Comparison of ENCODE assay signal across 32 cellular contexts in genomic region chr4:19532120-19532848, GRCh38.
DNase-seq lines count a peak whose midpoint lies in the region; TF ChIP-seq lines count a peak whose summit lies in the region.
"Had no signal": no experiment of that assay in that cellular context is flagged by ENCODE, and none has a peak within 500 bp of the region (broad histone marks: within the 10 kb centered on the region; RNA-seq: fewer than 3 reads in every experiment).

No MANE protein-coding gene starts in this region.

- no peak overlapping the region for H3K18ac ChIP-seq in neuronal stem cell (ENCODE audit: low read length)

- WGBS in neuronal stem cell (ENCODE audit: extremely low coverage in 2 of 2, insufficient read length in 2 of 2, insufficient replicate concordance in 1 of 2), 2 donors = no CpG with 5 or more reads among the region's 4 CpGs

- H3K9me3 ChIP-seq in adipocyte (ENCODE audit: control insufficient read depth, low read length) (no peaks in the 10 kb centered on the region), neuronal stem cell (replicated peaks in 1 of 2; ENCODE audit: control insufficient read depth in 2 of 2, insufficient read depth in 1 of 2, low read depth in 1 of 2, low read length in 2 of 2) (no peaks in the 10 kb centered on the region), Caco-2 (no peaks in the 10 kb centered on the region)
- H3K9me3 ChIP-seq: BLaER1, esophagus muscularis mucosa, HAP-1, SJCRH30, tibial artery had no signal

- no peak overlapping the region for H3K27ac ChIP-seq in neuronal stem cell (replicated peaks; ENCODE audit: low read length)
- H3K27ac ChIP-seq: BLaER1, esophagus muscularis mucosa, parathyroid adenoma, SJCRH30, tibial artery, WERI-Rb-1 had no signal

- no peak overlapping the region for H2BK5ac ChIP-seq in neuronal stem cell (ENCODE audit: low read length)

- no peak for TF ChIP-seq CTCF in Caco-2 (IDR thresholded peaks at IDR 0.05; ENCODE audit: insufficient read depth in 1 of 2, low read depth in 1 of 2, low read length in 1 of 2, severe bottlenecking in 1 of 2, unreplicated experiment in 1 of 2)

- H2AK5ac ChIP-seq in neuronal stem cell (ENCODE audit: low read depth, low read length) = no peak overlapping the region

- BruUV-seq in Caco-2 (replicated peaks; lab: Mats Ljungman, UMichigan) = no TSS peak

- H3K9ac ChIP-seq in adipocyte (ENCODE audit: low read length) = no peak overlapping the region
- no peak overlapping the region for H3K9ac ChIP-seq in neuronal stem cell (ENCODE audit: low read depth, low read length, poor library complexity)
- H3K9ac ChIP-seq: BLaER1, parathyroid adenoma had no signal

- DNase-seq in GM03348 (ENCODE audit: low spot score) = peak; percentile 14
- DNase-seq in adipocyte (ENCODE audit: low read depth) = peak; percentile 62
- peak; percentile 42 for DNase-seq in fibroblast of gingiva (ENCODE audit: low read depth)
- DNase-seq in neuronal stem cell (ENCODE audit: low spot score) = peak; percentile 12
- DNase-seq in COR-L47 (lab: John Stamatoyannopoulos, UW) = no peak
- no peak for DNase-seq in NCI-H187 treated with DMSO at 0.1 percent for 48 hours (lab: John Stamatoyannopoulos, UW)
- DNase-seq in stimulated activated CD4-positive, alpha-beta T cell treated with anti-CD3 and anti-CD28 coated beads, Interleukin-2, amount 100 ng/mL, for 24 hours = no peak
- DNase-seq in Caco-2 = no peak
- DNase-seq: activated CD4-positive, alpha-beta T cell treated with anti-CD3 and anti-CD28 coated beads for 48 hours; activated CD8-positive, alpha-beta memory T cell treated with anti-CD3 and anti-CD28 coated beads for 24 hours; activated naive CD4-positive, alpha-beta T cell treated with anti-CD3 and anti-CD28 coated beads, Interleukin-2, amount 50 U/mL, for 16 hours; activated T-cell treated with anti-CD3 and anti-CD28 coated beads for 4 hours; amygdala; caudate nucleus; DMS53; hypothalamus; left cardiac atrium; NCI-H1048; NCI-H446 treated with DMSO at 0.1 percent for 48 hours; RPMI8226; SJCRH30; stimulated activated CD4-positive, alpha-beta T cell treated with anti-CD3 and anti-CD28 coated beads, Interleukin-12 subunit alpha, Interleukin-12 subunit beta, amount 100 ng/mL, for 4 hours; stimulated activated CD4-positive, alpha-beta T cell treated with anti-CD3 and anti-CD28 coated beads, Interleukin-4, amount 100 ng/mL, for 24 hours; tibial artery; WERI-Rb-1 had no signal

- no peak overlapping the region for H4K91ac ChIP-seq in neuronal stem cell (ENCODE audit: low read depth, low read length, poor library complexity)

- no peak overlapping the region for H2BK15ac ChIP-seq in neuronal stem cell (ENCODE audit: low read length)

- no peaks in the 10 kb centered on the region for H3K79me1 ChIP-seq in neuronal stem cell (ENCODE audit: low read depth, low read length)

- peaks cover 3% of the 10 kb centered on the region for H3K27me3 Mint-ChIP-seq in Caco-2 (ENCODE audit: insufficient read depth, unreplicated experiment)
- H3K27me3 Mint-ChIP-seq: dendritic cell treated with granulocyte-macrophage colony-stimulating factor and Interleukin-4, amounts not matched to agents 40 ng/mL and 50 ng/mL, for 4 days; natural killer cell treated with Interleukin-12 subunit alpha and Interleukin-12 subunit beta and Interleukin-15 and Interleukin-18, amount 100 ng/mL, for 72 hours had no signal

- no peak overlapping the region for H3K23ac ChIP-seq in neuronal stem cell (ENCODE audit: low read depth, low read length, poor library complexity)

- no peak overlapping the region for H2BK120ac ChIP-seq in neuronal stem cell (ENCODE audit: low read depth, low read length)

- no peak overlapping the region for H3K4me3 Mint-ChIP-seq in Caco-2 (ENCODE audit: unreplicated experiment)
- H3K4me3 Mint-ChIP-seq: dendritic cell treated with granulocyte-macrophage colony-stimulating factor and Interleukin-4, amounts not matched to agents 40 ng/mL and 50 ng/mL, for 4 days; natural killer cell treated with Interleukin-12 subunit alpha and Interleukin-12 subunit beta and Interleukin-15 and Interleukin-18, amount 100 ng/mL, for 72 hours had no signal

- H2BK12ac ChIP-seq in neuronal stem cell (ENCODE audit: low read length) = no peak overlapping the region

- H3K36me3 Mint-ChIP-seq in Caco-2 (ENCODE audit: insufficient read depth, unreplicated experiment) = no peaks in the 10 kb centered on the region
- H3K36me3 Mint-ChIP-seq: natural killer cell treated with Interleukin-12 subunit alpha and Interleukin-12 subunit beta and Interleukin-15 and Interleukin-18, amount 100 ng/mL, for 72 hours had no signal

- intact Hi-C loops in Caco-2 (cut with micrococcal nuclease; ENCODE audit: unreplicated experiment) = no loop called here

- no peaks in the 10 kb centered on the region for H3K36me3 ChIP-seq in adipocyte (ENCODE audit: control insufficient read depth, insufficient read depth, low read length, severe bottlenecking)
- H3K36me3 ChIP-seq in neuronal stem cell (replicated peaks in 1 of 2; ENCODE audit: control insufficient read depth in 2 of 2, insufficient read depth in 2 of 2, low read length in 2 of 2) = no peaks in the 10 kb centered on the region
- no peaks in the 10 kb centered on the region for H3K36me3 ChIP-seq in Caco-2 (ENCODE audit: control insufficient read depth, insufficient read depth, low read length)
- H3K36me3 ChIP-seq: BLaER1, esophagus muscularis mucosa, HAP-1, SJCRH30, tibial artery, WERI-Rb-1 had no signal

- H3K4me2 ChIP-seq in neuronal stem cell (ENCODE audit: insufficient read depth, low read length, poor library complexity, severe bottlenecking) = no peak overlapping the region
- H3K4me2 ChIP-seq: BLaER1 had no signal

- no peaks in the 10 kb centered on the region for H3K27me3 ChIP-seq in adipocyte (replicated peaks; ENCODE audit: control insufficient read depth, insufficient read depth, low read length)
- no peaks in the 10 kb centered on the region for H3K27me3 ChIP-seq in neuronal stem cell (ENCODE audit: control insufficient read depth in 3 of 3, insufficient read depth in 3 of 3, low read depth in 1 of 3, low read length in 3 of 3)
- no peaks in the 10 kb centered on the region for H3K27me3 ChIP-seq in Caco-2 (replicated peaks; ENCODE audit: control insufficient read depth, insufficient read depth, low read length)
- H3K27me3 ChIP-seq: BLaER1, esophagus muscularis mucosa, SJCRH30, tibial artery had no signal

- no peak overlapping the region for H4K8ac ChIP-seq in neuronal stem cell (ENCODE audit: low read depth, low read length)

- H3K14ac ChIP-seq in neuronal stem cell (ENCODE audit: low read length) = no peak overlapping the region

- no peaks in the 10 kb centered on the region for H3K4me1 Mint-ChIP-seq in Caco-2 (ENCODE audit: low read depth, unreplicated experiment)

- POLR2A ChIA-PET in Caco-2 (lab: Charles Lee) = no interaction called here

- H3K4me1 ChIP-seq in adipocyte (ENCODE audit: control insufficient read depth, insufficient read depth, low read length) (no peaks in the 10 kb centered on the region), neuronal stem cell (ENCODE audit: control insufficient read depth in 2 of 2, insufficient read depth in 1 of 2, low read depth in 1 of 2, low read length in 2 of 2) (peaks cover 2 to 15% of the 10 kb centered on the region in 2 donors), Caco-2 (no peaks in the 10 kb centered on the region)
- H3K4me1 ChIP-seq: BLaER1, HAP-1, parathyroid adenoma, SJCRH30, tibial artery had no signal

- no peak overlapping the region for H3K27ac Mint-ChIP-seq in Caco-2 (ENCODE audit: unreplicated experiment)
- H3K27ac Mint-ChIP-seq: activated T-helper 2 cell treated with anti-CD3 and anti-CD28 coated beads, Interferon-gamma antibody, Interleukin-2, Interleukin-4, amounts not matched to agents 10 μg/mL and 5 μg/mL and 100 μg/mL, durations not matched to agents 14 hours and 24 hours and 36 hours; dendritic cell treated with granulocyte-macrophage colony-stimulating factor and Interleukin-4, amounts not matched to agents 40 ng/mL and 50 ng/mL, for 4 days; natural killer cell treated with Interleukin-12 subunit alpha and Interleukin-12 subunit beta and Interleukin-15 and Interleukin-18, amount 100 ng/mL, for 72 hours had no signal

- CTCF ChIA-PET in Caco-2 (lab: Charles Lee) = no interaction called here

- no peaks in the 10 kb centered on the region for H3K9me3 Mint-ChIP-seq in Caco-2 (ENCODE audit: unreplicated experiment)
- H3K9me3 Mint-ChIP-seq: dendritic cell treated with granulocyte-macrophage colony-stimulating factor and Interleukin-4, amounts not matched to agents 40 ng/mL and 50 ng/mL, for 4 days had no signal

- H2AFZ ChIP-seq in neuronal stem cell (ENCODE audit: low read length) = peak overlapping the region; percentile 33
- H2AFZ ChIP-seq: parathyroid adenoma had no signal

- H3K4ac ChIP-seq in neuronal stem cell (ENCODE audit: low read length) = no peak overlapping the region

- H3K4me3 ChIP-seq in adipocyte (ENCODE audit: low read length) (no peak overlapping the region), neuronal stem cell (ENCODE audit: low read length in 2 of 2) (no peak overlapping the region), Caco-2 (ENCODE audit: low read depth, low read length) (no peak overlapping the region)
- H3K4me3 ChIP-seq: BLaER1, esophagus muscularis mucosa, HAP-1, SJCRH30, tibial artery had no signal

Comparison
In these comparisons a context has a peak if more than half of its experiments do, and no peak if none do; other contexts are left out.
1. DNase-seq: peak in GM03348 (single experiment), adipocyte (single experiment), fibroblast of gingiva (single experiment) and neuronal stem cell (single experiment); none in COR-L47 (single experiment), NCI-H187 treated with DMSO at 0.1 percent for 48 hours (single experiment), stimulated activated CD4-positive, alpha-beta T cell treated with anti-CD3 and anti-CD28 coated beads, Interleukin-2, amount 100 ng/mL, for 24 hours (0 of 2) and Caco-2 (0 of 2).